10 cellular contexts compared by ENCODE assay signal in genomic region chr20:38167851-38168760, GRCh38. TPM values are rescaled to one million over a fixed set of nuclear protein-coding genes. Genes with fewer than 3 reads are reported as not detected.
DNase-seq lines count a peak whose midpoint lies in the region; ATAC-seq, FAIRE-seq and TF ChIP-seq lines count a peak whose summit lies in the region.
"Had no signal": no experiment of that assay in that cellular context is flagged by ENCODE, and none has a peak within 500 bp of the region (broad histone marks: within the 10 kb centered on the region; RNA-seq: fewer than 3 reads in every experiment).

No MANE protein-coding gene starts in this region.

- H3K9ac ChIP-seq in keratinocyte (ENCODE audit: control insufficient read depth, extremely low read depth, insufficient read depth, low read length), result peak overlapping the region; percentile 48

- no peak for TF ChIP-seq POLR2A in adrenal gland (IDR thresholded peaks at IDR 0.05)
- TF ChIP-seq POLR2A in upper lobe of left lung (IDR thresholded peaks at IDR 0.05), result no peak

- peak in 2 of 4 donors; percentile 46 to 58 for TF ChIP-seq EP300 in upper lobe of left lung (IDR thresholded peaks at IDR 0.05)

- peak; percentile 77 for FAIRE-seq in keratinocyte (lab: Jason Lieb, UNC)

- 29 to 43% (median 35%) methylated on average over 6 to 7 of the region's 7 CpGs for WGBS in adrenal gland, 4 donors
- 28 to 30% methylated on average over 3 to 7 of the region's 7 CpGs for whole genome bisulfite sequencing in upper lobe of left lung, 2 donors

- H3K27ac ChIP-seq in adrenal gland (peak overlapping the region in 4 of 5 donors; percentile 12 to 89 (median 46)), keratinocyte (ENCODE audit: control insufficient read depth, insufficient read depth, low read length) (peak overlapping the region; percentile 56), upper lobe of left lung (peak overlapping the region; percentile 58 to 90 (median 82))

- peak; percentile 50 to 68 for ATAC-seq in upper lobe of left lung (ENCODE audit: low FRiP score in 2 of 2)
- ATAC-seq in HG02571 (IDR thresholded peaks at IDR 0.05; ENCODE audit: unreplicated experiment), result no peak

- dilution Hi-C loops in keratinocyte (cut with MboI; ENCODE audit: extremely low pct_ligation_motif_present, low sequenced_read_pairs), result no loop called here

- H3K9me3 ChIP-seq in adrenal gland (replicated peaks in 1 of 3), result no peaks in the 10 kb centered on the region
- no peaks in the 10 kb centered on the region for H3K9me3 ChIP-seq in keratinocyte (ENCODE audit: control insufficient read depth, low read depth, low read length)
- H3K9me3 ChIP-seq in upper lobe of left lung, result no peaks in the 10 kb centered on the region
- H3K9me3 ChIP-seq: BE2C had no signal

- no peaks in the 10 kb centered on the region for H3K27me3 ChIP-seq in adrenal gland
- H3K27me3 ChIP-seq in keratinocyte (ENCODE audit: control insufficient read depth, extremely low read depth, insufficient read depth, low read length), result no peaks in the 10 kb centered on the region
- no peaks in the 10 kb centered on the region for H3K27me3 ChIP-seq in upper lobe of left lung
- H3K27me3 ChIP-seq: BE2C had no signal

- H3K9me1 ChIP-seq in keratinocyte (ENCODE audit: control insufficient read depth, extremely low read depth, insufficient read depth, low read length), result no peaks in the 10 kb centered on the region

- peaks cover 17 to 20% of the 10 kb centered on the region in 2 donors for H3K4me1 ChIP-seq in adrenal gland (replicated peaks in 1 of 2)
- peaks cover 44% of the 10 kb centered on the region for H3K4me1 ChIP-seq in keratinocyte (ENCODE audit: control insufficient read depth, extremely low read depth, insufficient read depth, low read length)
- peaks cover 28 to 50% (median 47%) of the 10 kb centered on the region in 4 donors for H3K4me1 ChIP-seq in upper lobe of left lung

- H3K36me3 ChIP-seq in adrenal gland (replicated peaks in 1 of 2) (no peaks in the 10 kb centered on the region), keratinocyte (ENCODE audit: control insufficient read depth in 2 of 2, extremely low read depth in 1 of 2, insufficient read depth in 2 of 2, low read length in 2 of 2) (no peaks in the 10 kb centered on the region), upper lobe of left lung (no peaks in the 10 kb centered on the region)
- H3K36me3 ChIP-seq: BE2C had no signal

- H4K20me1 ChIP-seq in keratinocyte (ENCODE audit: control insufficient read depth, extremely low read depth, insufficient read depth, low read length), result no peaks in the 10 kb centered on the region

- intact Hi-C loops in adrenal gland (cut with DNase I), result loop anchor here (5.0 kb wide), 3 partner anchors 54 to 111 kb away; no protein-coding TSS in a partner anchor

- no peak for TF ChIP-seq CTCF in adrenal gland (IDR thresholded peaks at IDR 0.05)
- no peak for TF ChIP-seq CTCF in keratinocyte (optimal IDR thresholded peaks at IDR 0.05 in 1 of 3, IDR thresholded peaks at IDR 0.05 in 1 of 3, conservative IDR thresholded peaks at IDR 0.05 in 1 of 3; ENCODE audit: extremely low read depth in 1 of 3, insufficient read depth in 2 of 3, low read length in 3 of 3)
- TF ChIP-seq CTCF in upper lobe of left lung (IDR thresholded peaks at IDR 0.05), result no peak

- H3K4me3 ChIP-seq in adrenal gland (no peak overlapping the region), keratinocyte (ENCODE audit: control insufficient read depth in 2 of 3, extremely low read depth in 1 of 3, insufficient read depth in 2 of 3, low read depth in 1 of 3, low read length in 3 of 3) (no peak overlapping the region), upper lobe of left lung (no peak overlapping the region)

- DNase-seq in SIG-M5 treated with dmso at 0.1 percent for 504 hours (lab: John Stamatoyannopoulos, UW; ENCODE audit: unreplicated experiment) (peak; percentile 78), SIG-M5 (lab: John Stamatoyannopoulos, UW) (no peak), adrenal gland (peak in 6 of 7 donors; percentile 53 to 85 (median 79)), keratinocyte (ENCODE audit: low read depth, low spot score) (no peak), upper lobe of left lung (peak in 1 of 2 donors; percentile 88), DMS79 (lab: John Stamatoyannopoulos, UW) (no peak)
- no peak for DNase-seq in activated CD4-positive, CD25-positive, alpha-beta regulatory T cell (lab: John Stamatoyannopoulos, UW)
- DNase-seq: BE2C; stimulated activated CD4-positive, alpha-beta T cell treated with anti-CD3 and anti-CD28 coated beads, Interleukin-4, amount 100 ng/mL, for 1 hour had no signal

- H3K79me2 ChIP-seq in keratinocyte (ENCODE audit: control insufficient read depth, insufficient read depth, low read length), result no peaks in the 10 kb centered on the region

- peak overlapping the region; percentile 20 for H3K4me2 ChIP-seq in keratinocyte (ENCODE audit: control insufficient read depth, extremely low read depth, insufficient read depth, low read depth, low read length)

- H2AFZ ChIP-seq in keratinocyte (ENCODE audit: control insufficient read depth, low read length), result peak overlapping the region; percentile 14

RNA-seq across cellular contexts. Expression of gene TGM2, which starts 3.0 kb away (rescaled TPM):
- total RNA-seq in adrenal gland (100 to 1,000 TPM in 6 of 8 donors, 10 to 100 TPM in 2; 41.9 to 262 (median 149) TPM), upper lobe of left lung (100 to 1,000 TPM in 5 of 6 donors, 10 to 100 TPM in 1; 98.7 to 469 (median 290) TPM)
- polyA plus RNA-seq in adrenal gland (10 to 100 TPM; 32.1 to 60.8 (median 46.9) TPM), keratinocyte (18.4 to 50.3 TPM (median 18.7 TPM) in 3 replicates)
- 0.86 TPM for polyA plus RNA-seq in keratinocyte (2011; ENCODE audit: low read depth)
- 16.2 and 22.6 TPM in 2 replicates for polyA plus RNA-seq in keratinocyte (2011; cell fraction: cytosol; rRNA removed)
- 30.9 and 32.5 TPM in 2 replicates for polyA plus RNA-seq in keratinocyte (2011; cell fraction: nucleus; rRNA removed)
- 0.38 and 57.9 TPM in 2 replicates for polyA plus RNA-seq in keratinocyte (2012; ENCODE audit: low replicate concordance)
- 27.4 to 122 TPM (median 29.7 TPM) in 3 replicates for polyA minus RNA-seq in keratinocyte
- 50.3 TPM for polyA minus RNA-seq in keratinocyte (2011; cell fraction: cytosol; rRNA and poly(A)+ RNA removed)
- 29.2 and 30.7 TPM in 2 replicates for polyA minus RNA-seq in keratinocyte (2011; cell fraction: nucleus; rRNA and poly(A)+ RNA removed)

Comparison
In these comparisons a context has a peak if more than half of its experiments do, and no peak if none do; other contexts are left out.
1. DNase-seq: peak in SIG-M5 treated with dmso at 0.1 percent for 504 hours (single experiment) and adrenal gland (6 of 7); none in SIG-M5 (single experiment), keratinocyte (single experiment), DMS79 (single experiment) and activated CD4-positive, CD25-positive, alpha-beta regulatory T cell (0 of 4).
2. Peak in every context shown above with its lines, with median percentiles within 50 percentile points of each other: H3K27ac ChIP-seq.